ENCODE assay signal across 6 cellular contexts in genomic region chr1:237296861-237297260, GRCh38.
"Had no signal": no experiment of that assay in that cellular context is flagged by ENCODE, and none has a peak within 500 bp of the region (broad histone marks: within the 10 kb centered on the region; RNA-seq: fewer than 3 reads in every experiment).

No MANE protein-coding gene starts in this region.

- DNase-seq: IMR-90, KBM-7, KG1 had no signal

- ATAC-seq: K562 had no signal

- H3K27ac ChIP-seq: HL-60 had no signal

- H3K4me3 ChIP-seq: K562 had no signal

- FAIRE-seq: HTR-8/SVneo, K562 had no signal
